In the genomic region with DNA sequence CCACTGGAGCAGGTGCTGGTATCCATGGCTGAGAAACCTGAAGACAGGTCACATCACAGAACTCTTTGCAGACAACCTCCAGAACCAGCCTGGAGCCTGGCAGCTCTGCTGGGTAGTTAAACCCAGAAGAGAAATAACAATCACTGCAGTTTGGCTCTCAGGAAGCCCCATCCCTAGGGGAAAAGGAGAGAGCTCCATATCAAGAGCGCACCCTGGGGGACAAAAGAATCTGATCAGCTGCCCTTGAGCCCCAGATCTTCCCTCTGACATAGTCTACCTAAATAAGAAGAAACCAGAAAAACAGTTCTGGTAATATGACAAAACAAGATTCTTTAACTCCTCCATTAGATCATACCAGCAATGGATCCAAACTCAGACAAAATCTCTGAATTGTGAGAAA, we compare ENCODE assay signal across 19 cellular contexts.
DNase-seq lines count a peak whose midpoint lies in the region; ATAC-seq and TF ChIP-seq lines count a peak whose summit lies in the region.
"Had no signal": no experiment of that assay in that cellular context is flagged by ENCODE, and none has a peak within 500 bp of the region (broad histone marks: within the 10 kb centered on the region; RNA-seq: fewer than 3 reads in every experiment).

No MANE protein-coding gene starts in this region.

- CTCF ChIA-PET in PC-3 (lab: Charles Lee) = no interaction called here

- H3K4me3 ChIP-seq in PC-3 (ENCODE audit: low read length) (no peak overlapping the region), fibroblast of mammary gland (ENCODE audit: control insufficient read depth, low read depth, low read length) (no peak overlapping the region)
- H3K4me3 ChIP-seq: BLaER1 treated with 17β-estradiol and CSF1 and Interleukin-3, amounts not matched to agents 10 nM and 100 nM had no signal

- no peaks in the 10 kb centered on the region for H3K27me3 ChIP-seq in PC-3 (ENCODE audit: low read length)
- H3K27me3 ChIP-seq: BLaER1 treated with 17β-estradiol and CSF1 and Interleukin-3, amounts not matched to agents 10 nM and 100 nM had no signal

- H3F3A ChIP-seq in PC-3 (ENCODE audit: low read length, unreplicated experiment) = no peaks in the 10 kb centered on the region

- H3K36me3 ChIP-seq in PC-3 (ENCODE audit: low read depth, low read length) = no peaks in the 10 kb centered on the region
- H3K36me3 ChIP-seq: BLaER1 treated with 17β-estradiol and CSF1 and Interleukin-3, amounts not matched to agents 10 nM and 100 nM had no signal

- intact Hi-C loops in PC-3 (cut with micrococcal nuclease) = no loop called here

- H2AFZ ChIP-seq in PC-3 (ENCODE audit: low read length) = no peak overlapping the region

- H3K9me3 ChIP-seq in PC-3 (ENCODE audit: low read length) = no peaks in the 10 kb centered on the region
- H3K9me3 ChIP-seq: BLaER1 treated with 17β-estradiol and CSF1 and Interleukin-3, amounts not matched to agents 10 nM and 100 nM had no signal

- H3K4me1 ChIP-seq in PC-3 (ENCODE audit: insufficient read depth, low read length) = no peaks in the 10 kb centered on the region
- H3K4me1 ChIP-seq: BLaER1 treated with 17β-estradiol and CSF1 and Interleukin-3, amounts not matched to agents 10 nM and 100 nM had no signal

- ATAC-seq in PC-3 (no peak), HG03439 (IDR thresholded peaks at IDR 0.05; ENCODE audit: unreplicated experiment) (no peak)
- ATAC-seq: natural killer cell; stimulated activated naive CD8-positive, alpha-beta T cell treated with anti-CD3 and anti-CD28 coated beads, Interleukin-15, amount 100 ng/mL, for 72 hours had no signal

- TF ChIP-seq CTCF in PC-3 (conservative IDR thresholded peaks at IDR 0.05; ENCODE audit: low read depth, low read length) (no peak), fibroblast of mammary gland (conservative IDR thresholded peaks at IDR 0.05; ENCODE audit: control insufficient read depth, insufficient read depth, low read depth, low read length) (peak; percentile 12)

- no peak overlapping the region for H3K9ac ChIP-seq in PC-3 (ENCODE audit: low read length)
- H3K9ac ChIP-seq: BLaER1 treated with 17β-estradiol and CSF1 and Interleukin-3, amounts not matched to agents 10 nM and 100 nM had no signal

- no peak overlapping the region for H3K4me2 ChIP-seq in PC-3 (ENCODE audit: low read length)
- H3K4me2 ChIP-seq: BLaER1 treated with 17β-estradiol and CSF1 and Interleukin-3, amounts not matched to agents 10 nM and 100 nM had no signal

- POLR2A ChIA-PET in PC-3 (lab: Charles Lee; ENCODE audit: unreplicated experiment) = no interaction called here

- H3K79me2 ChIP-seq in PC-3 (ENCODE audit: low read length) = no peaks in the 10 kb centered on the region

- no peaks in the 10 kb centered on the region for H3K9me2 ChIP-seq in PC-3 (replicated peaks; ENCODE audit: low read length)

- no peaks in the 10 kb centered on the region for H4K20me1 ChIP-seq in PC-3 (ENCODE audit: low read length)
- H4K20me1 ChIP-seq: BLaER1 treated with 17β-estradiol and CSF1 and Interleukin-3, amounts not matched to agents 10 nM and 100 nM had no signal

- no peak overlapping the region for H3K27ac ChIP-seq in PC-3 (ENCODE audit: low read length)
- H3K27ac ChIP-seq: 22Rv1; BLaER1 treated with 17β-estradiol and CSF1 and Interleukin-3, amounts not matched to agents 10 nM and 100 nM had no signal

- DNase-seq in NCI-H1436 (lab: John Stamatoyannopoulos, UW) = peak; percentile 4
- DNase-seq in NCI-H1436 treated with DMSO at 0.1 percent for 48 hours (lab: John Stamatoyannopoulos, UW) = no peak
- peak; percentile 3 for DNase-seq in PC-3
- peak; percentile 25 for DNase-seq in fibroblast of mammary gland (ENCODE audit: low read depth)
- DNase-seq in kidney glomerular epithelial cell (lab: John Stamatoyannopoulos, UW) = no peak
- DNase-seq in D341Med (ENCODE audit: low spot score) = no peak
- no peak for DNase-seq in NCI-H146 (lab: John Stamatoyannopoulos, UW)
- DNase-seq: activated CD4-positive, alpha-beta T cell treated with anti-CD3 and anti-CD28 coated beads for 1 hour; DMS153; natural killer cell; NCI-H1694 treated with DMSO at 0.1 percent for 48 hours; NCI-H345; posterior cingulate gyrus; stimulated activated CD4-positive, alpha-beta T cell treated with anti-CD3 and anti-CD28 coated beads, Interleukin-2, amount 100 ng/mL, for 24 hours; stimulated activated naive CD8-positive, alpha-beta T cell treated with anti-CD3 and anti-CD28 coated beads, Interleukin-15, amount 100 ng/mL, for 72 hours; T1000 had no signal

- no TSS peak for BruUV-seq in PC-3 (replicated peaks; lab: Mats Ljungman, UMichigan)

Comparison
In these comparisons a context has a peak if more than half of its experiments do, and no peak if none do; other contexts are left out.
1. DNase-seq: peak in NCI-H1436 (single experiment), PC-3 (single experiment) and fibroblast of mammary gland (single experiment); none in NCI-H1436 treated with DMSO at 0.1 percent for 48 hours (single experiment), kidney glomerular epithelial cell (single experiment), D341Med (single experiment) and NCI-H146 (single experiment).